ENCODE assay signal across 28 cellular contexts in genomic region chr5:51679286-51679685, GRCh38.
"Had no signal": no experiment of that assay in that cellular context is flagged by ENCODE, and none has a peak within 500 bp of the region (broad histone marks: within the 10 kb centered on the region; RNA-seq: fewer than 3 reads in every experiment).

No MANE protein-coding gene starts in this region.

- H3K27ac ChIP-seq: neural progenitor cell, ovary, parathyroid adenoma, psoas muscle, right lobe of liver, sigmoid colon, stomach, thoracic aorta, thyroid gland, tibial nerve, upper lobe of left lung, vagina had no signal

- H2AFZ ChIP-seq: neural progenitor cell, parathyroid adenoma had no signal

- H3K9ac ChIP-seq: neural progenitor cell, parathyroid adenoma had no signal

- H3K9me3 ChIP-seq: ovary, psoas muscle, right lobe of liver, sigmoid colon, stomach, thoracic aorta, thyroid gland, tibial nerve, upper lobe of left lung, vagina had no signal

- H3K27ac Mint-ChIP-seq: natural killer cell; nephron; neural progenitor cell; progenitor cell of endocrine pancreas; stimulated activated effector memory CD8-positive, alpha-beta T cell treated with anti-CD3 and anti-CD28 coated beads, Interleukin-12 subunit alpha, Interleukin-12 subunit beta, amount 100 ng/mL, for 72 hours; stimulated activated naive B cell treated with anti-CD40 and anti-IgM and Interleukin-4, amounts not matched to agents 10 μg/mL and 1 μg/mL and 100 μg/mL, for 72 hours; stimulated activated naive CD8-positive, alpha-beta T cell treated with anti-CD3 and anti-CD28 coated beads, Interleukin-15, Interleukin-2, amounts not matched to agents 100 ng/mL and 50 ng/mL, for 24 hours had no signal

- H3K36me3 Mint-ChIP-seq: natural killer cell; neural progenitor cell; stimulated activated effector memory CD8-positive, alpha-beta T cell treated with anti-CD3 and anti-CD28 coated beads, Interleukin-12 subunit alpha, Interleukin-12 subunit beta, amount 100 ng/mL, for 72 hours; stimulated activated naive B cell treated with anti-CD40 and anti-IgM and Interleukin-4, amounts not matched to agents 10 μg/mL and 1 μg/mL and 100 μg/mL, for 72 hours had no signal

- H3K9me3 Mint-ChIP-seq: nephron, neural progenitor cell had no signal

- DNase-seq: natural killer cell; occipital lobe; ovary; posterior cingulate gyrus; psoas muscle; right cardiac atrium; right lobe of liver; sigmoid colon; small intestine; stimulated activated CD4-positive, alpha-beta T cell treated with anti-CD3 and anti-CD28 coated beads, Interleukin-15, amount 100 ng/mL, for 24 hours; stimulated activated CD4-positive, alpha-beta T cell treated with anti-CD3 and anti-CD28 coated beads, Interleukin-2, amount 100 ng/mL, for 24 hours; stimulated activated CD4-positive, alpha-beta T cell treated with anti-CD3 and anti-CD28 coated beads, Interleukin-2, amount 100 ng/mL, for 48 hours; stimulated activated CD4-positive, alpha-beta T cell treated with anti-CD3 and anti-CD28 coated beads, Interleukin-4, amount 100 ng/mL, for 24 hours; stimulated activated naive B cell treated with anti-CD40 and anti-IgM and Interleukin-4, amounts not matched to agents 10 μg/mL and 1 μg/mL and 100 μg/mL, for 72 hours; stimulated activated naive CD4-positive, alpha-beta T cell treated with Interleukin-2 at 50 U/mL for 16 hours; stomach; thyroid gland; trophoblast cell had no signal

- H3K4me2 ChIP-seq: neural progenitor cell had no signal

- H3K79me2 ChIP-seq: parathyroid adenoma had no signal

- H3K27me3 ChIP-seq: neural progenitor cell, ovary, right lobe of liver, sigmoid colon, stomach, thyroid gland, tibial nerve, upper lobe of left lung, vagina had no signal

- H3K4me3 ChIP-seq: neural progenitor cell, ovary, psoas muscle, right lobe of liver, sigmoid colon, stomach, thoracic aorta, thyroid gland, tibial nerve, upper lobe of left lung, vagina had no signal

- H3K4me3 Mint-ChIP-seq: natural killer cell; nephron; neural progenitor cell; stimulated activated effector memory CD8-positive, alpha-beta T cell treated with anti-CD3 and anti-CD28 coated beads, Interleukin-12 subunit alpha, Interleukin-12 subunit beta, amount 100 ng/mL, for 72 hours; stimulated activated naive B cell treated with anti-CD40 and anti-IgM and Interleukin-4, amounts not matched to agents 10 μg/mL and 1 μg/mL and 100 μg/mL, for 72 hours; stimulated activated naive CD8-positive, alpha-beta T cell treated with anti-CD3 and anti-CD28 coated beads, Interleukin-15, Interleukin-2, amounts not matched to agents 100 ng/mL and 50 ng/mL, for 24 hours had no signal

- H3K4me1 ChIP-seq: neural progenitor cell, parathyroid adenoma, psoas muscle, right lobe of liver, sigmoid colon, stomach, thyroid gland, tibial nerve, upper lobe of left lung, vagina had no signal

- ATAC-seq: natural killer cell; psoas muscle; right cardiac atrium; right lobe of liver; stimulated activated effector memory CD8-positive, alpha-beta T cell treated with anti-CD3 and anti-CD28 coated beads, Interleukin-12 subunit alpha, Interleukin-12 subunit beta, amount 100 ng/mL, for 72 hours; stimulated activated naive B cell treated with anti-CD40 and anti-IgM and Interleukin-4, amounts not matched to agents 10 μg/mL and 1 μg/mL and 100 μg/mL, for 72 hours had no signal

- H3K4me1 Mint-ChIP-seq: natural killer cell; nephron; neural progenitor cell; stimulated activated effector memory CD8-positive, alpha-beta T cell treated with anti-CD3 and anti-CD28 coated beads, Interleukin-12 subunit alpha, Interleukin-12 subunit beta, amount 100 ng/mL, for 72 hours; stimulated activated naive B cell treated with anti-CD40 and anti-IgM and Interleukin-4, amounts not matched to agents 10 μg/mL and 1 μg/mL and 100 μg/mL, for 72 hours had no signal

- H3K27me3 Mint-ChIP-seq: progenitor cell of endocrine pancreas; stimulated activated naive B cell treated with anti-CD40 and anti-IgM and Interleukin-4, amounts not matched to agents 10 μg/mL and 1 μg/mL and 100 μg/mL, for 72 hours; stimulated activated naive CD8-positive, alpha-beta T cell treated with anti-CD3 and anti-CD28 coated beads, Interleukin-15, Interleukin-2, amounts not matched to agents 100 ng/mL and 50 ng/mL, for 24 hours had no signal

- H3K36me3 ChIP-seq: neural progenitor cell, ovary, right lobe of liver, sigmoid colon, stomach, thoracic aorta, thyroid gland, tibial nerve, upper lobe of left lung, vagina had no signal
